Comparison of ENCODE assay signal across 15 cellular contexts in genomic region chr15:29859981-29860745, GRCh38. TPM values are rescaled to one million over a fixed set of nuclear protein-coding genes. Genes with fewer than 3 reads are reported as not detected.
DNase-seq lines count a peak whose midpoint lies in the region; ATAC-seq and TF ChIP-seq lines count a peak whose summit lies in the region.
"Had no signal": no experiment of that assay in that cellular context is flagged by ENCODE, and none has a peak within 500 bp of the region (broad histone marks: within the 10 kb centered on the region; RNA-seq: fewer than 3 reads in every experiment).

No MANE protein-coding gene starts in this region.

- no peak for TF ChIP-seq POLR2A in lower leg skin (IDR thresholded peaks at IDR 0.05)

- 73 to 82% methylated on average over 4 of the region's 4 CpGs for WGBS in lower leg skin, 2 donors

- no peak for TF ChIP-seq CTCF in astrocyte of the cerebellum (IDR thresholded peaks at IDR 0.05; ENCODE audit: low read depth, low read length, missing control alignments)
- TF ChIP-seq CTCF in lower leg skin (IDR thresholded peaks at IDR 0.05) = no peak

- intact Hi-C loops in lower leg skin (cut with DNase I; ENCODE audit: low total_unique reads) = no loop called here

- in situ Hi-C loops in astrocyte of the cerebellum (cut with HindIII; ENCODE audit: low sequenced_read_pairs) = no loop called here

- DNase-seq in HCEC 1CT (peak; percentile 86), astrocyte of the cerebellum (ENCODE audit: low read depth) (peak; percentile 83), islet precursor cell (peak; percentile 84), pons (ENCODE audit: low spot score) (no peak), lower leg skin (ENCODE audit: low spot score in 2 of 2) (no peak)
- DNase-seq: activated CD4-positive, alpha-beta T cell treated with anti-CD3 and anti-CD28 coated beads for 36 hours; activated T-cell treated with anti-CD3 and anti-CD28 coated beads, Interleukin-2, amount 50 U/mL, for 4 hours; C1 segment of cervical spinal cord; erythroblast; left cardiac atrium; NCI-H1694 treated with DMSO at 0.1 percent for 48 hours; NCI-H748 treated with DMSO at 0.1 percent for 48 hours had no signal

- peaks cover 19% of the 10 kb centered on the region for H3K4me1 ChIP-seq in ACC112 (ENCODE audit: control insufficient read depth, insufficient read depth, low read length, unreplicated experiment)

- H3K79me2 ChIP-seq in ACC112 (ENCODE audit: control insufficient read depth, insufficient read depth, low read length, unreplicated experiment) = no peaks in the 10 kb centered on the region

- H3K27ac ChIP-seq in ACC112 (ENCODE audit: low read depth, low read length) = peak overlapping the region; percentile 64

- no peaks in the 10 kb centered on the region for H3K27me3 ChIP-seq in ACC112 (ENCODE audit: insufficient read depth, low read length)

- ATAC-seq in HG02970 (IDR thresholded peaks at IDR 0.05; ENCODE audit: low FRiP score, unreplicated experiment) (no peak), HG03460 (IDR thresholded peaks at IDR 0.05; ENCODE audit: unreplicated experiment) (no peak)
- ATAC-seq: activated CD4-positive, alpha-beta T cell treated with anti-CD3 and anti-CD28 coated beads for 36 hours; activated T-cell treated with anti-CD3 and anti-CD28 coated beads, Interleukin-2, amount 50 U/mL, for 4 hours had no signal

- H3K36me3 ChIP-seq in ACC112 (ENCODE audit: insufficient read depth, low read length) = no peaks in the 10 kb centered on the region

- peak overlapping the region; percentile 55 for H2AFZ ChIP-seq in ACC112 (ENCODE audit: low read length, unreplicated experiment)

- H3K4me3 ChIP-seq in ACC112 (ENCODE audit: low read depth, low read length) (peak overlapping the region; percentile 17; the same call in 1 of the 2 replicates), astrocyte of the cerebellum (ENCODE audit: low read depth, low read length) (no peak overlapping the region), lower leg skin (ENCODE audit: low read depth, poor library complexity, severe bottlenecking) (no peak overlapping the region)

RNA-seq across cellular contexts. Expression of gene TJP1, which starts 37.9 kb away (rescaled TPM):
- total RNA-seq in lower leg skin = 10 to 100 TPM; 59.1 to 99.9 (median 83.8) TPM

Comparison
In these comparisons a context has a peak if more than half of its experiments do, and no peak if none do; other contexts are left out.
1. DNase-seq: peak in HCEC 1CT (single experiment), astrocyte of the cerebellum (single experiment) and islet precursor cell (single experiment); none in pons (single experiment) and lower leg skin (0 of 2).